ENCODE assay signal across 31 cellular contexts in the genomic region with DNA sequence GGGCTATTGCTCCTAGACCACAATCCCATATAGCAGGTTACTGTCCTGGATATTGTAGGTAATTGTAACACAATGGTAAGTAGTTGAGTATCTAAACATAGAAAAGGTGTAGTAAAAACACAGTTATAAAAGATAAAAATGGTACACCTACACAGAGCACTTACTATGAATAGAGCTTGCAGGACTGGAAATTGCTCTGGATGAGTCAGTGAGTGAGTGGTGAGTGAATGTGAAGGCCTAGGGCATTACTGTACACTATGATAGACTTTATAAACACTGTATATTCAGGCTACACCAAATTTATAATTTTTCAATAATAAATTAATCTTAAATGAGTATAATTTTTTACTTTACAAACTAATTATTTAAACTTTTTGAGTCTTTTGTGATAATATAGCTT.
A peak's percentile ranks its signal among the peaks of the same experiment; 100 is the strongest.
DNase-seq lines count a peak whose midpoint lies in the region; ATAC-seq, FAIRE-seq and TF ChIP-seq lines count a peak whose summit lies in the region.
"Had no signal": no experiment of that assay in that cellular context is flagged by ENCODE, and none has a peak within 500 bp of the region (broad histone marks: within the 10 kb centered on the region; RNA-seq: fewer than 3 reads in every experiment).

No MANE protein-coding gene starts in this region.

- H3K4me3 Mint-ChIP-seq in astrocyte (ENCODE audit: unreplicated experiment) = no peak overlapping the region
- H3K4me3 Mint-ChIP-seq: activated CD8-positive, alpha-beta T cell treated with anti-CD3 and anti-CD28 coated beads for 36 hours; naive thymus-derived CD8-positive, alpha-beta T cell; T-helper 2 cell treated with Interferon-gamma antibody and Interleukin-4, amounts not matched to agents 5 μg/mL and 100 μg/mL, for 36 hours had no signal

- no peak overlapping the region for H3K9ac ChIP-seq in astrocyte (ENCODE audit: low read length)
- H3K9ac ChIP-seq: BLaER1, SK-N-SH had no signal

- FAIRE-seq in astrocyte (lab: Jason Lieb, UNC) = no peak

- intact Hi-C loops in lower leg skin (cut with DNase I; ENCODE audit: low total_unique reads) = no loop called here

- no peaks in the 10 kb centered on the region for H3K9me3 ChIP-seq in astrocyte (ENCODE audit: insufficient read depth, low read depth, low read length)
- H3K9me3 ChIP-seq: Caco-2, colonic mucosa, gastrocnemius medialis, ovary, SK-N-SH, vagina had no signal

- peak; percentile 19 for DNase-seq in A172 (ENCODE audit: low spot score)
- DNase-seq in HS-5 (ENCODE audit: low read depth) = peak; percentile 33
- peak; percentile 60 for DNase-seq in astrocyte (ENCODE audit: low read depth)
- peak; percentile 36 for DNase-seq in fibroblast of peridontal ligament (ENCODE audit: extremely low read depth)
- no peak for DNase-seq in HuH-7.5 (ENCODE audit: low spot score)
- no peak for DNase-seq in dermis blood vessel endothelial cell
- no peak for DNase-seq in lower leg skin (ENCODE audit: low spot score in 2 of 2)
- DNase-seq: 8988T; activated CD4-positive, CD25-positive, alpha-beta regulatory T cell; activated CD8-positive, alpha-beta T cell treated with anti-CD3 and anti-CD28 coated beads for 36 hours; activated naive CD4-positive, alpha-beta T cell; anterior cingulate cortex; Caco-2; colonic mucosa; gastrocnemius medialis; KG1; kidney glomerular epithelial cell; mesendoderm; naive thymus-derived CD8-positive, alpha-beta T cell; NCI-H1048; NCI-H1930; ovary; right cardiac atrium; RPMI8226; SK-N-SH; stimulated activated CD4-positive, alpha-beta T cell treated with anti-CD3 and anti-CD28 coated beads, Interleukin-15, amount 100 ng/mL, for 24 hours had no signal

- no peaks in the 10 kb centered on the region for H3K4me1 Mint-ChIP-seq in astrocyte (ENCODE audit: low read depth, unreplicated experiment)
- H3K4me1 Mint-ChIP-seq: naive thymus-derived CD8-positive, alpha-beta T cell had no signal

- H3K36me3 Mint-ChIP-seq in astrocyte (ENCODE audit: low read depth, unreplicated experiment) = no peaks in the 10 kb centered on the region
- H3K36me3 Mint-ChIP-seq: naive thymus-derived CD8-positive, alpha-beta T cell had no signal

- H3K4me3 ChIP-seq in astrocyte (ENCODE audit: insufficient read depth, low read depth, low read length) = no peak overlapping the region
- H3K4me3 ChIP-seq in lower leg skin (ENCODE audit: low read depth, poor library complexity, severe bottlenecking) = no peak overlapping the region
- H3K4me3 ChIP-seq: BLaER1, colonic mucosa, gastrocnemius medialis, ovary, suprapubic skin, vagina had no signal

- no peak overlapping the region for H3K27ac ChIP-seq in astrocyte (ENCODE audit: low read depth, low read length)
- H3K27ac ChIP-seq: BLaER1, colonic mucosa, gastrocnemius medialis, ovary, suprapubic skin, vagina had no signal

- H3K4me1 ChIP-seq in astrocyte (ENCODE audit: insufficient read depth, low read length) = no peaks in the 10 kb centered on the region
- H3K4me1 ChIP-seq: BLaER1, Caco-2, colonic mucosa, gastrocnemius medialis, suprapubic skin, vagina had no signal

- no peak for TF ChIP-seq POLR2A in lower leg skin (IDR thresholded peaks at IDR 0.05)

- no peak overlapping the region for H3K27ac Mint-ChIP-seq in astrocyte (ENCODE audit: unreplicated experiment)
- H3K27ac Mint-ChIP-seq: activated CD8-positive, alpha-beta T cell treated with anti-CD3 and anti-CD28 coated beads for 36 hours; naive thymus-derived CD8-positive, alpha-beta T cell; T-helper 2 cell treated with Interferon-gamma antibody and Interleukin-4, amounts not matched to agents 5 μg/mL and 100 μg/mL, for 36 hours had no signal

- no peaks in the 10 kb centered on the region for H3K36me3 ChIP-seq in astrocyte (ENCODE audit: insufficient read depth, low read length)
- H3K36me3 ChIP-seq: BLaER1, colonic mucosa, gastrocnemius medialis, ovary, suprapubic skin, vagina had no signal

- peaks cover 8% of the 10 kb centered on the region for H3K9me3 Mint-ChIP-seq in astrocyte (ENCODE audit: unreplicated experiment)

- no peaks in the 10 kb centered on the region for H3K27me3 Mint-ChIP-seq in astrocyte (ENCODE audit: low read depth, unreplicated experiment)
- H3K27me3 Mint-ChIP-seq: activated CD8-positive, alpha-beta T cell treated with anti-CD3 and anti-CD28 coated beads for 36 hours had no signal

- TF ChIP-seq CTCF in astrocyte (IDR thresholded peaks at IDR 0.05; ENCODE audit: insufficient read depth, low read depth, low read length) (no peak), lower leg skin (IDR thresholded peaks at IDR 0.05) (no peak)

- H3K4me2 ChIP-seq in astrocyte (ENCODE audit: low read length) = no peak overlapping the region
- H3K4me2 ChIP-seq: BLaER1, SK-N-SH had no signal

- H2AFZ ChIP-seq in astrocyte (ENCODE audit: low read depth, low read length) = no peak overlapping the region

- ATAC-seq in HG03378 (IDR thresholded peaks at IDR 0.05; ENCODE audit: unreplicated experiment) = no peak
- ATAC-seq: activated CD8-positive, alpha-beta T cell treated with anti-CD3 and anti-CD28 coated beads for 36 hours; gastrocnemius medialis; naive thymus-derived CD8-positive, alpha-beta T cell; right cardiac atrium had no signal

- no peaks in the 10 kb centered on the region for H3K27me3 ChIP-seq in astrocyte (ENCODE audit: insufficient read depth, low read length)
- H3K27me3 ChIP-seq: BLaER1, colonic mucosa, gastrocnemius medialis, ovary, suprapubic skin, vagina had no signal

- H4K20me1 ChIP-seq in astrocyte (ENCODE audit: insufficient read depth, low read length) = no peaks in the 10 kb centered on the region
- H4K20me1 ChIP-seq: BLaER1 had no signal

- H3K79me2 ChIP-seq in astrocyte (ENCODE audit: insufficient read depth, low read length) = no peaks in the 10 kb centered on the region

Comparison
In these comparisons a context has a peak if more than half of its experiments do, and no peak if none do; other contexts are left out.
1. DNase-seq: peak in A172 (single experiment), HS-5 (single experiment), astrocyte (single experiment) and fibroblast of peridontal ligament (single experiment); none in HuH-7.5 (single experiment), dermis blood vessel endothelial cell (single experiment) and lower leg skin (0 of 2).